1 cellular context compared by ENCODE assay signal in the genomic region with DNA sequence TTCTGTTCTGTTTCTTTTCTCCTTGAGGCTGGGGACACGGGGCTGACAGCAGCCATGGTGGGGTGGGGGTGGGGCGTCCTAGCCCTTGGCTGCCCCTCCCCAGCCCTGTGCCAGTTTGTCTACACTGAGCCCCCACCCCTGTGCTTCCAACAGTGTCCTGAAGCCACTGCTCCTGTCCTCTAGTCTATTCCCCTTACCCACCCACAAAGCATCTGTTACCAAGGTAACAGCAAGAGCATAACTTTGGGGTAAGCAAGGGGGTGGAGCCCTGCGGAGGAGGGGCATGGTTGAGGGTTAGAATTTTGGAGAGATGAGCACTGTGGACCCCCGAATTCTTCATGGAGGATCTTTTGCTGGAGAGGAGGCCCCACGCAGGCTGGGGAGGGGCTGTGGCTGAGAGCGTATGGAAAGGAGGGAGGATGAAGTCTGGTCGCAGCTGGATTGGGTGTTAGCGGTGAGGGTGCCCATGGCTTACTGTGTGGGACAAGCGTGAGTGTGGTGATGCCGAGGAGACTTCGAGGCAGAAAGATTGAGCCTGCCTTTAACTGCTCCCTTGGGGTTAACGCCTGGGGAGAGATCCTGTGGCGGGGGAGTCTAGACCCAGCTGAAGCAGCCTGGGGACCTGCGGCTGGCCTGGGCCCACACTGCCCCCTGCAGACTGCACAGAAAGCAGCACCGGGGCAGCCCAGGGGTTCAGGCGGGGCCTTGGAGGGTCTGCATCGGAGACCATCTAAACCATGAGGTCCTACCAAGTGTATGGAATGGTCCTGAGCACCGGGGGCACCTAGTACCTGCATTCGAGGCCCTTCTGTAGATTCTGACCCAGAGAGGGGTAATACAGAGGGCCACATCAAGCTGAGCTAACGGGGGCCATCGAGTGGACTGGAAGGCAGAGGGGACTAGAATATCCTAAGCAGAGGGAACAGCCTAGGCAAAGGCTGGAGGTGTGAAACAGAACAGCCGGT.
TF ChIP-seq lines count a peak whose summit lies in the region.

No MANE protein-coding gene starts in this region.

TF ChIP-seq in GM23338, 12 proteins besides CTCF, POLR2A, EP300 and RAD21 (continued from another document):
- TF ChIP-seq, protein P1, sequence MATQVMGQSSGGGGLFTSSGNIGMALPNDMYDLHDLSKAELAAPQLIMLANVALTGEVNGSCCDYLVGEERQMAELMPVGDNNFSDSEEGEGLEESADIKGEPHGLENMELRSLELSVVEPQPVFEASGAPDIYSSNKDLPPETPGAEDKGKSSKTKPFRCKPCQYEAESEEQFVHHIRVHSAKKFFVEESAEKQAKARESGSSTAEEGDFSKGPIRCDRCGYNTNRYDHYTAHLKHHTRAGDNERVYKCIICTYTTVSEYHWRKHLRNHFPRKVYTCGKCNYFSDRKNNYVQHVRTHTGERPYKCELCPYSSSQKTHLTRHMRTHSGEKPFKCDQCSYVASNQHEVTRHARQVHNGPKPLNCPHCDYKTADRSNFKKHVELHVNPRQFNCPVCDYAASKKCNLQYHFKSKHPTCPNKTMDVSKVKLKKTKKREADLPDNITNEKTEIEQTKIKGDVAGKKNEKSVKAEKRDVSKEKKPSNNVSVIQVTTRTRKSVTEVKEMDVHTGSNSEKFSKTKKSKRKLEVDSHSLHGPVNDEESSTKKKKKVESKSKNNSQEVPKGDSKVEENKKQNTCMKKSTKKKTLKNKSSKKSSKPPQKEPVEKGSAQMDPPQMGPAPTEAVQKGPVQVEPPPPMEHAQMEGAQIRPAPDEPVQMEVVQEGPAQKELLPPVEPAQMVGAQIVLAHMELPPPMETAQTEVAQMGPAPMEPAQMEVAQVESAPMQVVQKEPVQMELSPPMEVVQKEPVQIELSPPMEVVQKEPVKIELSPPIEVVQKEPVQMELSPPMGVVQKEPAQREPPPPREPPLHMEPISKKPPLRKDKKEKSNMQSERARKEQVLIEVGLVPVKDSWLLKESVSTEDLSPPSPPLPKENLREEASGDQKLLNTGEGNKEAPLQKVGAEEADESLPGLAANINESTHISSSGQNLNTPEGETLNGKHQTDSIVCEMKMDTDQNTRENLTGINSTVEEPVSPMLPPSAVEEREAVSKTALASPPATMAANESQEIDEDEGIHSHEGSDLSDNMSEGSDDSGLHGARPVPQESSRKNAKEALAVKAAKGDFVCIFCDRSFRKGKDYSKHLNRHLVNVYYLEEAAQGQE (IDR thresholded peaks at IDR 0.05; ENCODE audit: unreplicated experiment), result no peak
- no peak for TF ChIP-seq POLR2AphosphoS5 (IDR thresholded peaks at IDR 0.05; ENCODE audit: low read depth)
- no peak for TF ChIP-seq NANOG (IDR thresholded peaks at IDR 0.05; ENCODE audit: borderline replicate concordance)
- TF ChIP-seq ZNF114 (CRISPR knock-in tag; IDR thresholded peaks at IDR 0.05), result no peak
- no peak for TF ChIP-seq EZH2phosphoT487 (IDR thresholded peaks at IDR 0.05; ENCODE audit: unreplicated experiment)
- TF ChIP-seq CREB1 (CRISPR knock-in tag; IDR thresholded peaks at IDR 0.05; ENCODE audit: low read depth), result no peak
- TF ChIP-seq EZH2 (IDR thresholded peaks at IDR 0.05; ENCODE audit: low read depth, unreplicated experiment), result no peak
- TF ChIP-seq, protein P2, sequence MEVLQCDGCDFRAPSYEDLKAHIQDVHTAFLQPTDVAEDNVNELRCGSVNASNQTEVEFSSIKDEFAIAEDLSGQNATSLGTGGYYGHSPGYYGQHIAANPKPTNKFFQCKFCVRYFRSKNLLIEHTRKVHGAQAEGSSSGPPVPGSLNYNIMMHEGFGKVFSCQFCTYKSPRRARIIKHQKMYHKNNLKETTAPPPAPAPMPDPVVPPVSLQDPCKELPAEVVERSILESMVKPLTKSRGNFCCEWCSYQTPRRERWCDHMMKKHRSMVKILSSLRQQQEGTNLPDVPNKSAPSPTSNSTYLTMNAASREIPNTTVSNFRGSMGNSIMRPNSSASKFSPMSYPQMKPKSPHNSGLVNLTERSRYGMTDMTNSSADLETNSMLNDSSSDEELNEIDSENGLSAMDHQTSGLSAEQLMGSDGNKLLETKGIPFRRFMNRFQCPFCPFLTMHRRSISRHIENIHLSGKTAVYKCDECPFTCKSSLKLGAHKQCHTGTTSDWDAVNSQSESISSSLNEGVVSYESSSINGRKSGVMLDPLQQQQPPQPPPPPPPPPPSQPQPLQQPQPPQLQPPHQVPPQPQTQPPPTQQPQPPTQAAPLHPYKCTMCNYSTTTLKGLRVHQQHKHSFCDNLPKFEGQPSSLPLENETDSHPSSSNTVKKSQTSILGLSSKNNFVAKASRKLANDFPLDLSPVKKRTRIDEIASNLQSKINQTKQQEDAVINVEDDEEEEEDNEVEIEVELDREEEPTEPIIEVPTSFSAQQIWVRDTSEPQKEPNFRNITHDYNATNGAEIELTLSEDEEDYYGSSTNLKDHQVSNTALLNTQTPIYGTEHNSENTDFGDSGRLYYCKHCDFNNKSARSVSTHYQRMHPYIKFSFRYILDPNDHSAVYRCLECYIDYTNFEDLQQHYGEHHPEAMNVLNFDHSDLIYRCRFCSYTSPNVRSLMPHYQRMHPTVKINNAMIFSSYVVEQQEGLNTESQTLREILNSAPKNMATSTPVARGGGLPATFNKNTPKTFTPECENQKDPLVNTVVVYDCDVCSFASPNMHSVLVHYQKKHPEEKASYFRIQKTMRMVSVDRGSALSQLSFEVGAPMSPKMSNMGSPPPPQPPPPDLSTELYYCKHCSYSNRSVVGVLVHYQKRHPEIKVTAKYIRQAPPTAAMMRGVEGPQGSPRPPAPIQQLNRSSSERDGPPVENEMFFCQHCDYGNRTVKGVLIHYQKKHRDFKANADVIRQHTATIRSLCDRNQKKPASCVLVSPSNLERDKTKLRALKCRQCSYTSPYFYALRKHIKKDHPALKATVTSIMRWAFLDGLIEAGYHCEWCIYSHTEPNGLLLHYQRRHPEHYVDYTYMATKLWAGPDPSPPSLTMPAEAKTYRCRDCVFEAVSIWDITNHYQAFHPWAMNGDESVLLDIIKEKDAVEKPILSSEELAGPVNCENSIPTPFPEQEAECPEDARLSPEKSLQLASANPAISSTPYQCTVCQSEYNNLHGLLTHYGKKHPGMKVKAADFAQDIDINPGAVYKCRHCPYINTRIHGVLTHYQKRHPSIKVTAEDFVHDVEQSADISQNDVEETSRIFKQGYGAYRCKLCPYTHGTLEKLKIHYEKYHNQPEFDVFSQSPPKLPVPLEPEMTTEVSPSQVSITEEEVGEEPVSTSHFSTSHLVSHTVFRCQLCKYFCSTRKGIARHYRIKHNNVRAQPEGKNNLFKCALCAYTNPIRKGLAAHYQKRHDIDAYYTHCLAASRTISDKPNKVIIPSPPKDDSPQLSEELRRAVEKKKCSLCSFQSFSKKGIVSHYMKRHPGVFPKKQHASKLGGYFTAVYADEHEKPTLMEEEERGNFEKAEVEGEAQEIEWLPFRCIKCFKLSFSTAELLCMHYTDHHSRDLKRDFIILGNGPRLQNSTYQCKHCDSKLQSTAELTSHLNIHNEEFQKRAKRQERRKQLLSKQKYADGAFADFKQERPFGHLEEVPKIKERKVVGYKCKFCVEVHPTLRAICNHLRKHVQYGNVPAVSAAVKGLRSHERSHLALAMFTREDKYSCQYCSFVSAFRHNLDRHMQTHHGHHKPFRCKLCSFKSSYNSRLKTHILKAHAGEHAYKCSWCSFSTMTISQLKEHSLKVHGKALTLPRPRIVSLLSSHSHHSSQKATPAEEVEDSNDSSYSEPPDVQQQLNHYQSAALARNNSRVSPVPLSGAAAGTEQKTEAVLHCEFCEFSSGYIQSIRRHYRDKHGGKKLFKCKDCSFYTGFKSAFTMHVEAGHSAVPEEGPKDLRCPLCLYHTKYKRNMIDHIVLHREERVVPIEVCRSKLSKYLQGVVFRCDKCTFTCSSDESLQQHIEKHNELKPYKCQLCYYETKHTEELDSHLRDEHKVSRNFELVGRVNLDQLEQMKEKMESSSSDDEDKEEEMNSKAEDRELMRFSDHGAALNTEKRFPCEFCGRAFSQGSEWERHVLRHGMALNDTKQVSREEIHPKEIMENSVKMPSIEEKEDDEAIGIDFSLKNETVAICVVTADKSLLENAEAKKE (CRISPR knock-in tag; IDR thresholded peaks at IDR 0.05), result no peak
TF ChIP-seq in GM23338: peak in this region for 0.
